In genomic region chr13:101149735-101150380, GRCh38 we compare ENCODE assay signal across 12 cellular contexts.
DNase-seq lines count a peak whose midpoint lies in the region; ATAC-seq and TF ChIP-seq lines count a peak whose summit lies in the region.
"Had no signal": no experiment of that assay in that cellular context is flagged by ENCODE, and none has a peak within 500 bp of the region (broad histone marks: within the 10 kb centered on the region; RNA-seq: fewer than 3 reads in every experiment).

No MANE protein-coding gene starts in this region.

- ATAC-seq in HG03469 (IDR thresholded peaks at IDR 0.05; ENCODE audit: unreplicated experiment): no peak
- ATAC-seq in HG03196 (IDR thresholded peaks at IDR 0.05; ENCODE audit: unreplicated experiment): no peak
- ATAC-seq: body of pancreas had no signal

- H3K4me1 ChIP-seq in smooth muscle cell (ENCODE audit: low read depth) (peaks cover 9% of the 10 kb centered on the region), Caco-2 (no peaks in the 10 kb centered on the region)
- H3K4me1 ChIP-seq: body of pancreas had no signal

- WGBS in smooth muscle cell (ENCODE audit: low lambda C conversion rate): 29% methylated on average over 9 of the region's 9 CpGs

- H3K36me3 ChIP-seq in smooth muscle cell (ENCODE audit: low read depth): no peaks in the 10 kb centered on the region
- no peaks in the 10 kb centered on the region for H3K36me3 ChIP-seq in Caco-2 (ENCODE audit: control insufficient read depth, insufficient read depth, low read length)

- no peaks in the 10 kb centered on the region for H4K20me1 ChIP-seq in smooth muscle cell (ENCODE audit: low read depth)

- peak; percentile 27 for TF ChIP-seq CTCF in epithelial cell of esophagus (IDR thresholded peaks at IDR 0.05; ENCODE audit: insufficient read depth, low read depth, low read length, missing control alignments)
- no peak for TF ChIP-seq CTCF in smooth muscle cell (IDR thresholded peaks at IDR 0.05; ENCODE audit: borderline replicate concordance, insufficient read depth, poor library complexity, severe bottlenecking)
- peak in 1 of 2 experiments; percentile 25 for TF ChIP-seq CTCF in Caco-2 (IDR thresholded peaks at IDR 0.05; ENCODE audit: insufficient read depth in 1 of 2, low read depth in 1 of 2, low read length in 1 of 2, severe bottlenecking in 1 of 2, unreplicated experiment in 1 of 2)

- H3K27ac ChIP-seq in smooth muscle cell (ENCODE audit: low read depth): no peak overlapping the region
- H3K27ac ChIP-seq: body of pancreas had no signal

- intact Hi-C loops in Caco-2 (cut with micrococcal nuclease; ENCODE audit: unreplicated experiment): loop anchor here (2.0 kb wide), 1 partner anchor 325 kb away; no protein-coding TSS in a partner anchor

- no peak overlapping the region for H3K27ac Mint-ChIP-seq in Caco-2 (ENCODE audit: unreplicated experiment)
- H3K27ac Mint-ChIP-seq: CD4-positive, CD25-positive, alpha-beta regulatory T cell; memory B cell had no signal

- H3K9me3 Mint-ChIP-seq in Caco-2 (ENCODE audit: unreplicated experiment): no peaks in the 10 kb centered on the region
- H3K9me3 Mint-ChIP-seq: memory B cell had no signal

- H3K9me3 ChIP-seq in smooth muscle cell (replicated peaks; ENCODE audit: low read depth): no peaks in the 10 kb centered on the region
- H3K9me3 ChIP-seq in Caco-2: no peaks in the 10 kb centered on the region
- H3K9me3 ChIP-seq: body of pancreas had no signal

- DNase-seq in NCI-H524 (lab: John Stamatoyannopoulos, UW): peak; percentile 27 to 69
- DNase-seq in NCI-H524 treated with DMSO at 0.1 percent for 48 hours (lab: John Stamatoyannopoulos, UW): no peak
- DNase-seq in NCI-H460 (ENCODE audit: extremely low read depth, low read depth): peak; percentile 9
- peak; percentile 17 for DNase-seq in epithelial cell of esophagus (ENCODE audit: low read depth)
- DNase-seq in smooth muscle cell (lab: John Stamatoyannopoulos, UW; ENCODE audit: unreplicated experiment): no peak
- DNase-seq in Caco-2: no peak
- DNase-seq: body of pancreas; CD4-positive, CD25-positive, alpha-beta regulatory T cell; Kasumi-1 had no signal

- no peaks in the 10 kb centered on the region for H3K79me2 ChIP-seq in smooth muscle cell (ENCODE audit: low read depth)

- peak overlapping the region; percentile 73 for H3K4me2 ChIP-seq in smooth muscle cell

- no peaks in the 10 kb centered on the region for H3K4me1 Mint-ChIP-seq in Caco-2 (ENCODE audit: low read depth, unreplicated experiment)
- H3K4me1 Mint-ChIP-seq: CD4-positive, CD25-positive, alpha-beta regulatory T cell had no signal

- H3K27me3 ChIP-seq in smooth muscle cell (ENCODE audit: low read depth) (no peaks in the 10 kb centered on the region), Caco-2 (replicated peaks; ENCODE audit: control insufficient read depth, insufficient read depth, low read length) (peaks cover 2% of the 10 kb centered on the region; the same call in 1 of the 2 replicates)
- H3K27me3 ChIP-seq: body of pancreas had no signal

- peaks cover 39% of the 10 kb centered on the region for H3K27me3 Mint-ChIP-seq in Caco-2 (ENCODE audit: insufficient read depth, unreplicated experiment)

- CTCF ChIA-PET in Caco-2 (lab: Charles Lee): no interaction called here

- no TSS peak for BruUV-seq in Caco-2 (replicated peaks; lab: Mats Ljungman, UMichigan)

- no peaks in the 10 kb centered on the region for H3F3A ChIP-seq in smooth muscle cell (ENCODE audit: low read depth)

- no peak overlapping the region for H3K9ac ChIP-seq in smooth muscle cell (ENCODE audit: low read depth)

- H3K36me3 Mint-ChIP-seq in Caco-2 (ENCODE audit: insufficient read depth, unreplicated experiment): no peaks in the 10 kb centered on the region
- H3K36me3 Mint-ChIP-seq: CD4-positive, CD25-positive, alpha-beta regulatory T cell; memory B cell had no signal

- POLR2A ChIA-PET in Caco-2 (lab: Charles Lee): no interaction called here

- H3K4me3 ChIP-seq in epithelial cell of esophagus (ENCODE audit: low read length) (no peak overlapping the region), smooth muscle cell (no peak overlapping the region), Caco-2 (ENCODE audit: low read depth, low read length) (no peak overlapping the region)
- H3K4me3 ChIP-seq: body of pancreas had no signal

- no peak overlapping the region for H2AFZ ChIP-seq in smooth muscle cell (ENCODE audit: low read depth)

- no peak overlapping the region for H3K4me3 Mint-ChIP-seq in Caco-2 (ENCODE audit: unreplicated experiment)
- H3K4me3 Mint-ChIP-seq: CD4-positive, CD25-positive, alpha-beta regulatory T cell; memory B cell had no signal

Comparison
In these comparisons a context has a peak if more than half of its experiments do, and no peak if none do; other contexts are left out.
1. DNase-seq: peak in NCI-H524 (2 of 2), NCI-H460 (single experiment) and epithelial cell of esophagus (single experiment); none in NCI-H524 treated with DMSO at 0.1 percent for 48 hours (single experiment), smooth muscle cell (single experiment) and Caco-2 (0 of 2).